Comparison of ENCODE assay signal across 8 cellular contexts in genomic region chr1:25858906-25859789, GRCh38. TPM values are rescaled to one million over a fixed set of nuclear protein-coding genes. Genes with fewer than 3 reads are reported as not detected.
DNase-seq lines count a peak whose midpoint lies in the region; ATAC-seq and TF ChIP-seq lines count a peak whose summit lies in the region.

TSS of gene AUNIP (minus strand) at chr1:25859457. CDS start at chr1:25859357, 100 bp downstream.

- peaks cover 9% of the 10 kb centered on the region for H3F3A ChIP-seq in neural progenitor cell (ENCODE audit: low read depth)

- peaks cover 9% of the 10 kb centered on the region for H3K36me3 Mint-ChIP-seq in neural progenitor cell

- peaks cover 14% of the 10 kb centered on the region for H3K4me1 ChIP-seq in RWPE2 (ENCODE audit: insufficient read depth, poor library complexity, severe bottlenecking)
- H3K4me1 ChIP-seq in neural progenitor cell, result peaks cover 12% of the 10 kb centered on the region
- H3K4me1 ChIP-seq in stomach, result peaks cover 15 to 29% (median 20%) of the 10 kb centered on the region in 4 donors

- no peak for TF ChIP-seq POLR2A in stomach (IDR thresholded peaks at IDR 0.05)

- H2AFZ ChIP-seq in neural progenitor cell (replicated peaks), result peak within 1 kb of the TSS; percentile 99

- no peak for TF ChIP-seq EP300 in stomach (IDR thresholded peaks at IDR 0.05)

- TF ChIP-seq CTCF in RWPE2 (IDR thresholded peaks at IDR 0.05; ENCODE audit: poor library complexity, severe bottlenecking) (no peak), foreskin fibroblast (IDR thresholded peaks at IDR 0.05; ENCODE audit: low read depth, low read length) (no peak), neural progenitor cell (IDR thresholded peaks at IDR 0.05) (peak; percentile 7), stomach (IDR thresholded peaks at IDR 0.05) (no peak)

- H3K4me3 Mint-ChIP-seq in neural progenitor cell, result peak within 1 kb of the TSS; percentile 96

- ATAC-seq in GM21825 (IDR thresholded peaks at IDR 0.05; ENCODE audit: unreplicated experiment) (peak; percentile 68), RWPE2 (ENCODE audit: low read depth) (peak; percentile 81)

- 1 to 5% (median 1%) methylated on average over 44 to 77 of the region's 77 CpGs for WGBS in stomach, 5 donors

- H3K27me3 ChIP-seq in RWPE2 (ENCODE audit: insufficient read depth, poor library complexity, severe bottlenecking) (no peaks in the 10 kb centered on the region), neural progenitor cell (no peaks in the 10 kb centered on the region), stomach (no peaks in the 10 kb centered on the region)

- peak within 1 kb of the TSS; percentile 60 for H3K27ac ChIP-seq in RWPE2 (ENCODE audit: poor library complexity, severe bottlenecking)
- no peak within 1 kb of the TSS for H3K27ac ChIP-seq in neural progenitor cell
- peak within 1 kb of the TSS; percentile 79 to 88 (median 84) for H3K27ac ChIP-seq in stomach

- DNase-seq in DMS79 (lab: John Stamatoyannopoulos, UW) (peak; percentile 58), LHCN-M2 (ENCODE audit: low read depth) (peak; percentile 84), RWPE2 (ENCODE audit: low spot score) (peak; percentile 83), foreskin fibroblast (peak; percentile 90 to 97), neural progenitor cell (ENCODE audit: low spot score) (peak; percentile 94), stomach (peak; percentile 90)
- DNase-seq in activated effector memory CD4-positive, alpha-beta T cell treated with anti-CD3 and anti-CD28 coated beads, Interleukin-2, amount 50 U/mL, for 16 hours, result peak; percentile 96

- H3K4me2 ChIP-seq in neural progenitor cell, result peak within 1 kb of the TSS; percentile 95

- no peaks in the 10 kb centered on the region for H3K9me3 Mint-ChIP-seq in neural progenitor cell

- peaks cover 1% of the 10 kb centered on the region for H3K9me3 ChIP-seq in RWPE2 (ENCODE audit: severe bottlenecking)
- no peaks in the 10 kb centered on the region for H3K9me3 ChIP-seq in neural progenitor cell (ENCODE audit: low read depth)
- no peaks in the 10 kb centered on the region for H3K9me3 ChIP-seq in stomach

- H3K36me3 ChIP-seq in RWPE2 (ENCODE audit: low read depth), result peaks cover 20% of the 10 kb centered on the region
- no peaks in the 10 kb centered on the region for H3K36me3 ChIP-seq in neural progenitor cell
- peaks cover 0 to 19% (median 14%) of the 10 kb centered on the region in 4 donors for H3K36me3 ChIP-seq in stomach

- H3K27me3 Mint-ChIP-seq in neural progenitor cell (ENCODE audit: insufficient read depth, low read depth), result peaks cover 8% of the 10 kb centered on the region

- peak within 1 kb of the TSS; percentile 90 for H3K4me3 ChIP-seq in RWPE2 (ENCODE audit: severe bottlenecking)
- peak within 1 kb of the TSS; percentile 66 to 80 for H3K4me3 ChIP-seq in foreskin fibroblast (ENCODE audit: low read depth in 1 of 2, low read length in 2 of 2)
- peak within 1 kb of the TSS; percentile 68 for H3K4me3 ChIP-seq in neural progenitor cell
- H3K4me3 ChIP-seq in stomach, result peak within 1 kb of the TSS; percentile 41 to 55 (median 52)

- peaks cover 23% of the 10 kb centered on the region for H3K4me1 Mint-ChIP-seq in neural progenitor cell

- peaks cover 47% of the 10 kb centered on the region for H3K79me2 ChIP-seq in neural progenitor cell (ENCODE audit: low read depth)

- H3K27ac Mint-ChIP-seq in neural progenitor cell, result peak within 1 kb of the TSS; percentile 87

- H3K9ac ChIP-seq in neural progenitor cell, result peak within 1 kb of the TSS; percentile 40

- intact Hi-C loops in stomach (cut with DNase I; ENCODE audit: low total_unique reads), result no loop called here

- peaks cover 4% of the 10 kb centered on the region for H4K20me1 ChIP-seq in neural progenitor cell (ENCODE audit: low read depth)

RNA-seq across cellular contexts. Expression of gene AUNIP, which starts in this region (rescaled TPM):
- 9.5 and 9.7 TPM in 2 replicates for total RNA-seq in LHCN-M2 (2014; rRNA removed)
- 2.6 TPM for polyA plus RNA-seq in LHCN-M2 (2012)
- 15.2 and 17.1 TPM in 2 replicates for total RNA-seq in neural progenitor cell (ENCODE audit: low replicate concordance)
- total RNA-seq in stomach, result 1 to 10 TPM in 1 of 5 donors, under 1 TPM in 1, not detected in 3; 0.87 to 2.8 TPM
- 1 to 10 TPM in 1 of 3 donors, under 1 TPM in 2; 0.68 to 1.5 (median 1.00) TPM for polyA plus RNA-seq in stomach
